8 cellular contexts compared by ENCODE assay signal in genomic region chr14:96100171-96101064, GRCh38.
DNase-seq lines count a peak whose midpoint lies in the region; ATAC-seq and TF ChIP-seq lines count a peak whose summit lies in the region.

No MANE protein-coding gene starts in this region.

- no peak for ATAC-seq in HG03045 (IDR thresholded peaks at IDR 0.05; ENCODE audit: unreplicated experiment)

- no peak overlapping the region for H3K4me3 ChIP-seq in astrocyte of the spinal cord (ENCODE audit: low read depth, low read length)

- DNase-seq in activated gamma-delta T cell treated with Interleukin-2 at 50 U/mL for 16 hours (peak; percentile 31), activated gamma-delta T cell (lab: John Stamatoyannopoulos, UW) (no peak), NCI-H187 treated with DMSO at 0.1 percent for 48 hours (lab: John Stamatoyannopoulos, UW) (peak; percentile 30), T-helper 9 cell (peak; percentile 59), astrocyte of the spinal cord (ENCODE audit: low read depth, low spot score) (peak; percentile 61), iPS-NIHi11 (ENCODE audit: low spot score) (peak; percentile 85)
- DNase-seq in stimulated activated CD4-positive, alpha-beta T cell treated with anti-CD3 and anti-CD28 coated beads, Interleukin-1b, Interleukin-23, amount 100 ng/mL, for 24 hours (ENCODE audit: low read depth in 4 of 4, low spot score in 1 of 4), result peak; percentile 33 to 51 (median 42)

- TF ChIP-seq CTCF in astrocyte of the spinal cord (IDR thresholded peaks at IDR 0.05; ENCODE audit: low read depth, low read length), result peak; percentile 84

- in situ Hi-C loops in astrocyte of the spinal cord (cut with HindIII; ENCODE audit: low sequenced_read_pairs), result no loop called here
